8 cellular contexts compared by ENCODE assay signal in the genomic region with DNA sequence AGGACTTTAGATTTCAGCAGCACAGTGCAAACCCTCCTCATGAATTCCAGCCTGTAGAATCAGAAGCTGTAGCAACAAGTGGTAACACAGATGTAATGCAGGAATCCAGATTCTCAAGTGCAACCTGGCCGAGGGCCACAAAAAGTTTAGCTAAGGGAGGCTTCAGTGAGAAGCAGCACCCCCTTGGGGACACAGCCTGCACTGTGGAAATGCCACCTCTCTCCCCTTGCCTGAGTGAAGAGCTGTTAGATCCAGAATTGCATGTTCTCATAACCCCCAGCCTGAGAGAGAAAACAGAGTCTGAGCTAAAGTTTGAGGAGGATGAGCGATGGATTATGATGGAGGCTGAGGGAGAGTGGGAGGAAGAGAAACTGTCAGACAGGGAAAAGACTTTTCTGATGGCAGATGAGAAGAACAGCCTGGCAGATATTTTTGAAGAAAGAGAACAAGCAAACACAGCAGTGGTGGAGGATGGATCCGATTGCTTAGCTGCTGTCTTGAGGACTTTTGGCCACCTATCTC.
DNase-seq lines count a peak whose midpoint lies in the region; ATAC-seq and TF ChIP-seq lines count a peak whose summit lies in the region.

No MANE protein-coding gene starts in this region.

- H3K4me2 ChIP-seq in SK-N-SH, result peak overlapping the region; percentile 93

- no peak for TF ChIP-seq POLR2A in prostate gland (IDR thresholded peaks at IDR 0.05)

- H3K79me2 ChIP-seq in SK-N-SH (ENCODE audit: insufficient read depth), result peaks cover 82% of the 10 kb centered on the region

- no peaks in the 10 kb centered on the region for H3K9me3 ChIP-seq in CD4-positive, alpha-beta T cell (ENCODE audit: control insufficient read depth, low read length)
- H3K9me3 ChIP-seq in HUES6 (ENCODE audit: control insufficient read depth, insufficient read depth, low read depth, low read length) (no peaks in the 10 kb centered on the region), SK-N-SH (no peaks in the 10 kb centered on the region), adipocyte (ENCODE audit: control insufficient read depth, low read length) (no peaks in the 10 kb centered on the region), left ventricle myocardium inferior (replicated peaks) (no peaks in the 10 kb centered on the region), prostate gland (no peaks in the 10 kb centered on the region)

- H3K4me1 Mint-ChIP-seq in CD4-positive, alpha-beta T cell (ENCODE audit: low read depth), result peaks cover 64% of the 10 kb centered on the region

- ATAC-seq in CD4-positive, alpha-beta T cell (ENCODE audit: poor library complexity), result peak; percentile 60
- no peak for ATAC-seq in HG02981 (IDR thresholded peaks at IDR 0.05; ENCODE audit: unreplicated experiment)

- CTCF ChIA-PET in CD4-positive, alpha-beta T cell (lab: Charles Lee), result interaction anchor here (0.5 to 2.6 kb wide), 34 partner anchors 9 to 832 kb away, joined by 3 to 25 read pairs (median 5); no protein-coding TSS in a partner anchor
- CTCF ChIA-PET in SK-N-SH (lab: Yijun Ruan, JAX), result interaction anchor here (0.5 to 3.5 kb wide), 32 partner anchors 9 to 319 kb away, joined by 3 to 19 read pairs (median 4); no protein-coding TSS in a partner anchor

- H3K9me2 ChIP-seq in SK-N-SH, result no peaks in the 10 kb centered on the region

- TF ChIP-seq RAD21 in SK-N-SH (IDR thresholded peaks at IDR 0.05; ENCODE audit: low read length), result peak; percentile 70

- intact Hi-C loops in CD4-positive, alpha-beta T cell (cut with DNase I, micrococcal nuclease), result loop anchor here (2.0 to 5.0 kb wide), 4 partner anchors 16 to 312 kb away; no protein-coding TSS in a partner anchor
- intact Hi-C loops in left ventricle myocardium inferior (cut with micrococcal nuclease) (no loop called here), prostate gland (cut with DNase I) (no loop called here)

- H3K27ac ChIP-seq in CD4-positive, alpha-beta T cell (ENCODE audit: low read depth, low read length), result no peak overlapping the region
- H3K27ac ChIP-seq in HUES6 (ENCODE audit: low read depth, low read length) (no peak overlapping the region), SK-N-SH (ENCODE audit: low read depth in 2 of 2, low read length in 1 of 2) (peak overlapping the region; percentile 68 to 70; a peak in 3 of 4 replicates), left ventricle myocardium inferior (replicated peaks) (peak overlapping the region; percentile 98), prostate gland (peak overlapping the region in 1 of 2 donors; percentile 17)

- peaks cover 26% of the 10 kb centered on the region for H3F3A ChIP-seq in SK-N-SH (replicated peaks; ENCODE audit: insufficient read depth)

- peak overlapping the region; percentile 74 for H3K9ac ChIP-seq in HUES6 (ENCODE audit: low read length)
- H3K9ac ChIP-seq in SK-N-SH, result peak overlapping the region; percentile 74
- H3K9ac ChIP-seq in adipocyte (ENCODE audit: low read length), result peak overlapping the region; percentile 90

- H3K27ac Mint-ChIP-seq in CD4-positive, alpha-beta T cell, result peak overlapping the region; percentile 6

- H3K4me3 Mint-ChIP-seq in CD4-positive, alpha-beta T cell, result peak overlapping the region; percentile 76

- peak; percentile 59 for TF ChIP-seq CTCF in CD4-positive, alpha-beta T cell (IDR thresholded peaks at IDR 0.05)
- TF ChIP-seq CTCF in SK-N-SH (IDR thresholded peaks at IDR 0.05) (peak; percentile 90), left ventricle myocardium inferior (IDR thresholded peaks at IDR 0.05; ENCODE audit: borderline replicate concordance) (peak; percentile 85), prostate gland (IDR thresholded peaks at IDR 0.05) (peak; percentile 43 to 86 (median 68))

- peaks cover 61% of the 10 kb centered on the region for H4K20me1 ChIP-seq in SK-N-SH (ENCODE audit: insufficient read depth)

- no peaks in the 10 kb centered on the region for H3K27me3 ChIP-seq in CD4-positive, alpha-beta T cell (ENCODE audit: control insufficient read depth, insufficient read depth, low read length)
- no peaks in the 10 kb centered on the region for H3K27me3 ChIP-seq in HUES6 (ENCODE audit: control insufficient read depth, insufficient read depth, low read length)
- no peaks in the 10 kb centered on the region for H3K27me3 ChIP-seq in SK-N-SH (ENCODE audit: insufficient read depth)
- H3K27me3 ChIP-seq in adipocyte (replicated peaks; ENCODE audit: control insufficient read depth, insufficient read depth, low read length), result no peaks in the 10 kb centered on the region
- H3K27me3 ChIP-seq in left ventricle myocardium inferior (ENCODE audit: low read depth), result no peaks in the 10 kb centered on the region
- H3K27me3 ChIP-seq in prostate gland (replicated peaks; ENCODE audit: insufficient read depth), result no peaks in the 10 kb centered on the region

- no peak for TF ChIP-seq EP300 in SK-N-SH (IDR thresholded peaks at IDR 0.05; ENCODE audit: borderline replicate concordance in 1 of 2, low read depth in 1 of 2, low read length in 1 of 2)

- peaks cover 26% of the 10 kb centered on the region for H3K36me3 Mint-ChIP-seq in CD4-positive, alpha-beta T cell (ENCODE audit: low read depth)

- H3K4me1 ChIP-seq in HUES6 (ENCODE audit: control insufficient read depth, insufficient read depth, low read length) (peaks cover 46% of the 10 kb centered on the region), SK-N-SH (ENCODE audit: control insufficient read depth in 1 of 2, insufficient read depth in 2 of 2, low read depth in 1 of 2, low read length in 1 of 2) (peaks cover 24 to 49% of the 10 kb centered on the region in 2 experiments), adipocyte (ENCODE audit: control insufficient read depth, insufficient read depth, low read length) (peaks cover 57% of the 10 kb centered on the region), left ventricle myocardium inferior (peaks cover 91% of the 10 kb centered on the region), prostate gland (replicated peaks) (peaks cover 19% of the 10 kb centered on the region)

- no peaks in the 10 kb centered on the region for H3K27me3 Mint-ChIP-seq in CD4-positive, alpha-beta T cell

- 30% methylated on average over 3 of the region's 3 CpGs for WGBS in SK-N-SH (ENCODE audit: low lambda C conversion rate)
- WGBS in prostate gland, result 15% methylated on average over 3 of the region's 3 CpGs

- H3K4me3 ChIP-seq in HUES6 (ENCODE audit: low read depth, low read length) (peak overlapping the region; percentile 57), SK-N-SH (ENCODE audit: low read depth in 2 of 2, low read length in 1 of 2) (peak overlapping the region; percentile 84 to 87), adipocyte (ENCODE audit: low read length) (peak overlapping the region; percentile 85), left ventricle myocardium inferior (peak overlapping the region; percentile 93), prostate gland (no peak overlapping the region)

- H2AFZ ChIP-seq in SK-N-SH (ENCODE audit: low read depth), result no peak overlapping the region

- H3K9me3 Mint-ChIP-seq in CD4-positive, alpha-beta T cell, result no peaks in the 10 kb centered on the region

- H3K36me3 ChIP-seq in HUES6 (ENCODE audit: control insufficient read depth, insufficient read depth, low read length), result peaks cover 38% of the 10 kb centered on the region
- H3K36me3 ChIP-seq in SK-N-SH (replicated peaks in 1 of 2; ENCODE audit: control insufficient read depth in 1 of 2, insufficient read depth in 2 of 2, low read length in 1 of 2), result peaks cover 7 to 28% of the 10 kb centered on the region in 2 experiments
- H3K36me3 ChIP-seq in adipocyte (ENCODE audit: control insufficient read depth, insufficient read depth, low read length, severe bottlenecking), result peaks cover 8% of the 10 kb centered on the region
- no peaks in the 10 kb centered on the region for H3K36me3 ChIP-seq in left ventricle myocardium inferior
- H3K36me3 ChIP-seq in prostate gland, result no peaks in the 10 kb centered on the region

- POLR2A ChIA-PET in CD4-positive, alpha-beta T cell (lab: Charles Lee), result interaction anchor here (0.6 to 2.8 kb wide), 6 partner anchors 12 to 312 kb away, joined by 3 to 14 read pairs (median 4); no protein-coding TSS in a partner anchor
- POLR2A ChIA-PET in SK-N-SH (lab: Yijun Ruan, JAX), result no interaction called here

- DNase-seq in CD4-positive, alpha-beta T cell, result peak; percentile 53 to 71 (median 63)
- DNase-seq in SK-N-SH, result peak; percentile 74
- peak; percentile 97 for DNase-seq in adipocyte (ENCODE audit: low read depth)
- peak; percentile 84 for DNase-seq in left ventricle myocardium inferior
- DNase-seq in prostate gland (ENCODE audit: low spot score), result peak; percentile 88
- no peak for DNase-seq in NCI-H146 treated with DMSO at 0.1 percent for 48 hours (lab: John Stamatoyannopoulos, UW; ENCODE audit: unreplicated experiment)

TF ChIP-seq in SK-N-SH, 30 proteins besides CTCF, POLR2A, EP300 and RAD21 (continues in another document):
- TF ChIP-seq YY1 (IDR thresholded peaks at IDR 0.05; ENCODE audit: low read depth) (no peak), TCF12 (IDR thresholded peaks at IDR 0.05) (peak; percentile 62; the same call in 1 of the 2 replicates), SIN3A (IDR thresholded peaks at IDR 0.05; ENCODE audit: borderline replicate concordance, low read depth, low read length) (0 out of 2 replicates have a peak, but pooled peaks have one; percentile 20), JUND (IDR thresholded peaks at IDR 0.05) (no peak), RXRA (IDR thresholded peaks at IDR 0.05; ENCODE audit: borderline replicate concordance, low read depth) (no peak), RFX5 (IDR thresholded peaks at IDR 0.05; ENCODE audit: low read length) (no peak), FOXM1 (IDR thresholded peaks at IDR 0.05; ENCODE audit: low read depth) (no peak), POLR2AphosphoS5 (IDR thresholded peaks at IDR 0.05; ENCODE audit: low read depth, low read length) (no peak)
- TF ChIP-seq, protein P1, sequence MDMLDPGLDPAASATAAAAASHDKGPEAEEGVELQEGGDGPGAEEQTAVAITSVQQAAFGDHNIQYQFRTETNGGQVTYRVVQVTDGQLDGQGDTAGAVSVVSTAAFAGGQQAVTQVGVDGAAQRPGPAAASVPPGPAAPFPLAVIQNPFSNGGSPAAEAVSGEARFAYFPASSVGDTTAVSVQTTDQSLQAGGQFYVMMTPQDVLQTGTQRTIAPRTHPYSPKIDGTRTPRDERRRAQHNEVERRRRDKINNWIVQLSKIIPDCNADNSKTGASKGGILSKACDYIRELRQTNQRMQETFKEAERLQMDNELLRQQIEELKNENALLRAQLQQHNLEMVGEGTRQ (IDR thresholded peaks at IDR 0.05; ENCODE audit: borderline replicate concordance, low read depth, low read length), result no peak
- TF ChIP-seq, protein P2, sequence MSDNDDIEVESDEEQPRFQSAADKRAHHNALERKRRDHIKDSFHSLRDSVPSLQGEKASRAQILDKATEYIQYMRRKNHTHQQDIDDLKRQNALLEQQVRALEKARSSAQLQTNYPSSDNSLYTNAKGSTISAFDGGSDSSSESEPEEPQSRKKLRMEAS (IDR thresholded peaks at IDR 0.05; ENCODE audit: low read depth), result no peak

Comparison
In these comparisons a context has a peak if more than half of its experiments do, and no peak if none do; other contexts are left out.
1. H3K27ac ChIP-seq: peak in SK-N-SH (2 of 2) and left ventricle myocardium inferior (single experiment); none in CD4-positive, alpha-beta T cell (single experiment) and HUES6 (single experiment).
2. H3K4me3 ChIP-seq: peak in HUES6 (single experiment), SK-N-SH (2 of 2), adipocyte (single experiment) and left ventricle myocardium inferior (single experiment); none in prostate gland (0 of 2).
3. intact Hi-C loops: an anchor here in CD4-positive, alpha-beta T cell (2.0 to 5.0 kb wide); none called in left ventricle myocardium inferior and prostate gland.
4. Peak in every context shown above with its lines, with median percentiles within 50 percentile points of each other: CTCF ChIP-seq and H3K9ac ChIP-seq.